Comparison of ENCODE assay signal across 1 cellular context in the genomic region with DNA sequence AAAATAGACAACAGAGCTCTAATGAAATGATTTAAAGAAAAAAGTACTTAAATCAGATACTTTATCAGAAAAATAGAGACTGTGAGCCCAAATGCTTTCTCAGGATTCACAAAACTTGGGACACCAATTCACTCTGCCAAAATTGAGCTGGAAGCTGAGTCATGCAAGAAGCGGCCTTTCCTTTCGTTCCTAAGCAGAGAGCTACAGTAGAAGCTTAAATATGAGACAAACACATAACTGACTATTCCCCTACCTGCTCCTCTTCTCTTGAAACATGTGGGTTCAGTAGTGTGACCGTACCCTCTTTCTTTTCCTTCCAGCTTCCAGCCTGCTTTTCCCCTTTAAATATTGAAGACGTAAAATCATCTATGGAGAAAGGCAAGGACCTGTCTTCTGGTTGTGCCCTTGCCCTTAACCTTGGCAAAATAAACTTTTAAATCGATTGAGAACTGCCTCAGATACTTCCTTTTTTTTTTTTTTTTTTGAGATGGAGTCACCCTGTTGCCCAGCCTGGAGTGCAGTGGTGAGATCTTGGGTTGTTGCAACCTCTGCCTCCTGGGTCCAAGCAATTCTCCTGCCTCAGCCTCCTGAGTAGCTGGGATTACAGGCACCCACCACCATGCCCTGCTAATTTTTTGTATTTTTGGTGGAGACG.
TF ChIP-seq lines count a peak whose summit lies in the region.

No MANE protein-coding gene starts in this region.

TF ChIP-seq in K562, 482 proteins besides CTCF, POLR2A, EP300 and RAD21 (continued from another document and continues in another):
- TF ChIP-seq, protein P1, sequence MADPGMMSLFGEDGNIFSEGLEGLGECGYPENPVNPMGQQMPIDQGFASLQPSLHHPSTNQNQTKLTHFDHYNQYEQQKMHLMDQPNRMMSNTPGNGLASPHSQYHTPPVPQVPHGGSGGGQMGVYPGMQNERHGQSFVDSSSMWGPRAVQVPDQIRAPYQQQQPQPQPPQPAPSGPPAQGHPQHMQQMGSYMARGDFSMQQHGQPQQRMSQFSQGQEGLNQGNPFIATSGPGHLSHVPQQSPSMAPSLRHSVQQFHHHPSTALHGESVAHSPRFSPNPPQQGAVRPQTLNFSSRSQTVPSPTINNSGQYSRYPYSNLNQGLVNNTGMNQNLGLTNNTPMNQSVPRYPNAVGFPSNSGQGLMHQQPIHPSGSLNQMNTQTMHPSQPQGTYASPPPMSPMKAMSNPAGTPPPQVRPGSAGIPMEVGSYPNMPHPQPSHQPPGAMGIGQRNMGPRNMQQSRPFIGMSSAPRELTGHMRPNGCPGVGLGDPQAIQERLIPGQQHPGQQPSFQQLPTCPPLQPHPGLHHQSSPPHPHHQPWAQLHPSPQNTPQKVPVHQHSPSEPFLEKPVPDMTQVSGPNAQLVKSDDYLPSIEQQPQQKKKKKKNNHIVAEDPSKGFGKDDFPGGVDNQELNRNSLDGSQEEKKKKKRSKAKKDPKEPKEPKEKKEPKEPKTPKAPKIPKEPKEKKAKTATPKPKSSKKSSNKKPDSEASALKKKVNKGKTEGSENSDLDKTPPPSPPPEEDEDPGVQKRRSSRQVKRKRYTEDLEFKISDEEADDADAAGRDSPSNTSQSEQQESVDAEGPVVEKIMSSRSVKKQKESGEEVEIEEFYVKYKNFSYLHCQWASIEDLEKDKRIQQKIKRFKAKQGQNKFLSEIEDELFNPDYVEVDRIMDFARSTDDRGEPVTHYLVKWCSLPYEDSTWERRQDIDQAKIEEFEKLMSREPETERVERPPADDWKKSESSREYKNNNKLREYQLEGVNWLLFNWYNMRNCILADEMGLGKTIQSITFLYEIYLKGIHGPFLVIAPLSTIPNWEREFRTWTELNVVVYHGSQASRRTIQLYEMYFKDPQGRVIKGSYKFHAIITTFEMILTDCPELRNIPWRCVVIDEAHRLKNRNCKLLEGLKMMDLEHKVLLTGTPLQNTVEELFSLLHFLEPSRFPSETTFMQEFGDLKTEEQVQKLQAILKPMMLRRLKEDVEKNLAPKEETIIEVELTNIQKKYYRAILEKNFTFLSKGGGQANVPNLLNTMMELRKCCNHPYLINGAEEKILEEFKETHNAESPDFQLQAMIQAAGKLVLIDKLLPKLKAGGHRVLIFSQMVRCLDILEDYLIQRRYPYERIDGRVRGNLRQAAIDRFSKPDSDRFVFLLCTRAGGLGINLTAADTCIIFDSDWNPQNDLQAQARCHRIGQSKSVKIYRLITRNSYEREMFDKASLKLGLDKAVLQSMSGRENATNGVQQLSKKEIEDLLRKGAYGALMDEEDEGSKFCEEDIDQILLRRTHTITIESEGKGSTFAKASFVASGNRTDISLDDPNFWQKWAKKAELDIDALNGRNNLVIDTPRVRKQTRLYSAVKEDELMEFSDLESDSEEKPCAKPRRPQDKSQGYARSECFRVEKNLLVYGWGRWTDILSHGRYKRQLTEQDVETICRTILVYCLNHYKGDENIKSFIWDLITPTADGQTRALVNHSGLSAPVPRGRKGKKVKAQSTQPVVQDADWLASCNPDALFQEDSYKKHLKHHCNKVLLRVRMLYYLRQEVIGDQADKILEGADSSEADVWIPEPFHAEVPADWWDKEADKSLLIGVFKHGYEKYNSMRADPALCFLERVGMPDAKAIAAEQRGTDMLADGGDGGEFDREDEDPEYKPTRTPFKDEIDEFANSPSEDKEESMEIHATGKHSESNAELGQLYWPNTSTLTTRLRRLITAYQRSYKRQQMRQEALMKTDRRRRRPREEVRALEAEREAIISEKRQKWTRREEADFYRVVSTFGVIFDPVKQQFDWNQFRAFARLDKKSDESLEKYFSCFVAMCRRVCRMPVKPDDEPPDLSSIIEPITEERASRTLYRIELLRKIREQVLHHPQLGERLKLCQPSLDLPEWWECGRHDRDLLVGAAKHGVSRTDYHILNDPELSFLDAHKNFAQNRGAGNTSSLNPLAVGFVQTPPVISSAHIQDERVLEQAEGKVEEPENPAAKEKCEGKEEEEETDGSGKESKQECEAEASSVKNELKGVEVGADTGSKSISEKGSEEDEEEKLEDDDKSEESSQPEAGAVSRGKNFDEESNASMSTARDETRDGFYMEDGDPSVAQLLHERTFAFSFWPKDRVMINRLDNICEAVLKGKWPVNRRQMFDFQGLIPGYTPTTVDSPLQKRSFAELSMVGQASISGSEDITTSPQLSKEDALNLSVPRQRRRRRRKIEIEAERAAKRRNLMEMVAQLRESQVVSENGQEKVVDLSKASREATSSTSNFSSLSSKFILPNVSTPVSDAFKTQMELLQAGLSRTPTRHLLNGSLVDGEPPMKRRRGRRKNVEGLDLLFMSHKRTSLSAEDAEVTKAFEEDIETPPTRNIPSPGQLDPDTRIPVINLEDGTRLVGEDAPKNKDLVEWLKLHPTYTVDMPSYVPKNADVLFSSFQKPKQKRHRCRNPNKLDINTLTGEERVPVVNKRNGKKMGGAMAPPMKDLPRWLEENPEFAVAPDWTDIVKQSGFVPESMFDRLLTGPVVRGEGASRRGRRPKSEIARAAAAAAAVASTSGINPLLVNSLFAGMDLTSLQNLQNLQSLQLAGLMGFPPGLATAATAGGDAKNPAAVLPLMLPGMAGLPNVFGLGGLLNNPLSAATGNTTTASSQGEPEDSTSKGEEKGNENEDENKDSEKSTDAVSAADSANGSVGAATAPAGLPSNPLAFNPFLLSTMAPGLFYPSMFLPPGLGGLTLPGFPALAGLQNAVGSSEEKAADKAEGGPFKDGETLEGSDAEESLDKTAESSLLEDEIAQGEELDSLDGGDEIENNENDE (IDR thresholded peaks at IDR 0.05; ENCODE audit: low read depth, low read length): no peak
- no peak for TF ChIP-seq ILK (tag; IDR thresholded peaks at IDR 0.05; ENCODE audit: borderline replicate concordance, low read depth)
- peak; percentile 66 for TF ChIP-seq ZFX (CRISPR knock-in tag; IDR thresholded peaks at IDR 0.05)
- TF ChIP-seq ESRRA (IDR thresholded peaks at IDR 0.05; ENCODE audit: borderline replicate concordance, low read depth): peak; percentile 71
- no peak for TF ChIP-seq POLR3G (IDR thresholded peaks at IDR 0.05; ENCODE audit: extremely low read depth, insufficient read length, insufficient replicate concordance)
- no peak for TF ChIP-seq ZBTB7A (IDR thresholded peaks at IDR 0.05; ENCODE audit: borderline replicate concordance, control insufficient read depth, low read depth, low read length)
- no peak for TF ChIP-seq CBX1 (IDR thresholded peaks at IDR 0.05; ENCODE audit: low read depth)
- no peak for TF ChIP-seq RBFOX2 (IDR thresholded peaks at IDR 0.05; ENCODE audit: low read depth, low read length)
- no peak for TF ChIP-seq ZNF764 (CRISPR knock-in tag; IDR thresholded peaks at IDR 0.05; ENCODE audit: low read depth)
- no peak for TF ChIP-seq ZNF12 (CRISPR knock-in tag; IDR thresholded peaks at IDR 0.05)
- TF ChIP-seq GTF2E2 (tag; IDR thresholded peaks at IDR 0.05): no peak
- TF ChIP-seq ATF1 (CRISPR knock-in tag; IDR thresholded peaks at IDR 0.05): no peak
- no peak for TF ChIP-seq ATF1 (tag; IDR thresholded peaks at IDR 0.05)
- no peak for TF ChIP-seq ZNF79 (CRISPR knock-in tag; IDR thresholded peaks at IDR 0.05; ENCODE audit: low read depth)
- TF ChIP-seq EP400 (IDR thresholded peaks at IDR 0.05): no peak
- TF ChIP-seq EWSR1 (IDR thresholded peaks at IDR 0.05; ENCODE audit: borderline replicate concordance, low read depth, partially characterized antibody): no peak
- no peak for TF ChIP-seq POLR2H (tag; IDR thresholded peaks at IDR 0.05; ENCODE audit: low read depth)
- no peak for TF ChIP-seq ZNF445 (CRISPR knock-in tag; IDR thresholded peaks at IDR 0.05; ENCODE audit: low read depth)
- no peak for TF ChIP-seq NFXL1 (CRISPR knock-in tag; IDR thresholded peaks at IDR 0.05)
- no peak for TF ChIP-seq KAT2B (IDR thresholded peaks at IDR 0.05; ENCODE audit: low read depth, low read length)
- TF ChIP-seq ZNF174 (CRISPR knock-in tag; IDR thresholded peaks at IDR 0.05): no peak
- TF ChIP-seq SOX6 (IDR thresholded peaks at IDR 0.05): no peak
- TF ChIP-seq, protein P2, sequence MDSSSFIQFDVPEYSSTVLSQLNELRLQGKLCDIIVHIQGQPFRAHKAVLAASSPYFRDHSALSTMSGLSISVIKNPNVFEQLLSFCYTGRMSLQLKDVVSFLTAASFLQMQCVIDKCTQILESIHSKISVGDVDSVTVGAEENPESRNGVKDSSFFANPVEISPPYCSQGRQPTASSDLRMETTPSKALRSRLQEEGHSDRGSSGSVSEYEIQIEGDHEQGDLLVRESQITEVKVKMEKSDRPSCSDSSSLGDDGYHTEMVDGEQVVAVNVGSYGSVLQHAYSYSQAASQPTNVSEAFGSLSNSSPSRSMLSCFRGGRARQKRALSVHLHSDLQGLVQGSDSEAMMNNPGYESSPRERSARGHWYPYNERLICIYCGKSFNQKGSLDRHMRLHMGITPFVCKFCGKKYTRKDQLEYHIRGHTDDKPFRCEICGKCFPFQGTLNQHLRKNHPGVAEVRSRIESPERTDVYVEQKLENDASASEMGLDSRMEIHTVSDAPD (CRISPR knock-in tag; IDR thresholded peaks at IDR 0.05): no peak
- TF ChIP-seq MAZ (CRISPR knock-in tag; conservative IDR thresholded peaks at IDR 0.05 in 1 of 2, IDR thresholded peaks at IDR 0.05 in 1 of 2): no peak
- TF ChIP-seq, protein P3, sequence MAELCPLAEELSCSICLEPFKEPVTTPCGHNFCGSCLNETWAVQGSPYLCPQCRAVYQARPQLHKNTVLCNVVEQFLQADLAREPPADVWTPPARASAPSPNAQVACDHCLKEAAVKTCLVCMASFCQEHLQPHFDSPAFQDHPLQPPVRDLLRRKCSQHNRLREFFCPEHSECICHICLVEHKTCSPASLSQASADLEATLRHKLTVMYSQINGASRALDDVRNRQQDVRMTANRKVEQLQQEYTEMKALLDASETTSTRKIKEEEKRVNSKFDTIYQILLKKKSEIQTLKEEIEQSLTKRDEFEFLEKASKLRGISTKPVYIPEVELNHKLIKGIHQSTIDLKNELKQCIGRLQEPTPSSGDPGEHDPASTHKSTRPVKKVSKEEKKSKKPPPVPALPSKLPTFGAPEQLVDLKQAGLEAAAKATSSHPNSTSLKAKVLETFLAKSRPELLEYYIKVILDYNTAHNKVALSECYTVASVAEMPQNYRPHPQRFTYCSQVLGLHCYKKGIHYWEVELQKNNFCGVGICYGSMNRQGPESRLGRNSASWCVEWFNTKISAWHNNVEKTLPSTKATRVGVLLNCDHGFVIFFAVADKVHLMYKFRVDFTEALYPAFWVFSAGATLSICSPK (IDR thresholded peaks at IDR 0.05; ENCODE audit: borderline replicate concordance): no peak
- no peak for TF ChIP-seq BRF1 (IDR thresholded peaks at IDR 0.05; ENCODE audit: borderline replicate concordance, extremely low read depth, insufficient read length)
- TF ChIP-seq NFIX (CRISPR knock-in tag; IDR thresholded peaks at IDR 0.05; ENCODE audit: low read depth): no peak
- TF ChIP-seq ARID1B (IDR thresholded peaks at IDR 0.05): no peak
- TF ChIP-seq ZNF253 (CRISPR knock-in tag; conservative IDR thresholded peaks at IDR 0.05): no peak
- TF ChIP-seq, protein P4, sequence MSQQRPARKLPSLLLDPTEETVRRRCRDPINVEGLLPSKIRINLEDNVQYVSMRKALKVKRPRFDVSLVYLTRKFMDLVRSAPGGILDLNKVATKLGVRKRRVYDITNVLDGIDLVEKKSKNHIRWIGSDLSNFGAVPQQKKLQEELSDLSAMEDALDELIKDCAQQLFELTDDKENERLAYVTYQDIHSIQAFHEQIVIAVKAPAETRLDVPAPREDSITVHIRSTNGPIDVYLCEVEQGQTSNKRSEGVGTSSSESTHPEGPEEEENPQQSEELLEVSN (IDR thresholded peaks at IDR 0.05; ENCODE audit: borderline replicate concordance in 1 of 2, extremely low read depth in 1 of 2, insufficient read depth in 1 of 2, insufficient read length in 1 of 2, low read depth in 1 of 2, low read length in 1 of 2, poor library complexity in 1 of 2, severe bottlenecking in 1 of 2): no peak
- no peak for TF ChIP-seq ZNF583 (CRISPR knock-in tag; IDR thresholded peaks at IDR 0.05)
- TF ChIP-seq LARP7 (IDR thresholded peaks at IDR 0.05): no peak
- TF ChIP-seq, protein P5, sequence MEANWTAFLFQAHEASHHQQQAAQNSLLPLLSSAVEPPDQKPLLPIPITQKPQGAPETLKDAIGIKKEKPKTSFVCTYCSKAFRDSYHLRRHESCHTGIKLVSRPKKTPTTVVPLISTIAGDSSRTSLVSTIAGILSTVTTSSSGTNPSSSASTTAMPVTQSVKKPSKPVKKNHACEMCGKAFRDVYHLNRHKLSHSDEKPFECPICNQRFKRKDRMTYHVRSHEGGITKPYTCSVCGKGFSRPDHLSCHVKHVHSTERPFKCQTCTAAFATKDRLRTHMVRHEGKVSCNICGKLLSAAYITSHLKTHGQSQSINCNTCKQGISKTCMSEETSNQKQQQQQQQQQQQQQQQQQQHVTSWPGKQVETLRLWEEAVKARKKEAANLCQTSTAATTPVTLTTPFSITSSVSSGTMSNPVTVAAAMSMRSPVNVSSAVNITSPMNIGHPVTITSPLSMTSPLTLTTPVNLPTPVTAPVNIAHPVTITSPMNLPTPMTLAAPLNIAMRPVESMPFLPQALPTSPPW (CRISPR knock-in tag; IDR thresholded peaks at IDR 0.05): no peak
- TF ChIP-seq, protein P6, sequence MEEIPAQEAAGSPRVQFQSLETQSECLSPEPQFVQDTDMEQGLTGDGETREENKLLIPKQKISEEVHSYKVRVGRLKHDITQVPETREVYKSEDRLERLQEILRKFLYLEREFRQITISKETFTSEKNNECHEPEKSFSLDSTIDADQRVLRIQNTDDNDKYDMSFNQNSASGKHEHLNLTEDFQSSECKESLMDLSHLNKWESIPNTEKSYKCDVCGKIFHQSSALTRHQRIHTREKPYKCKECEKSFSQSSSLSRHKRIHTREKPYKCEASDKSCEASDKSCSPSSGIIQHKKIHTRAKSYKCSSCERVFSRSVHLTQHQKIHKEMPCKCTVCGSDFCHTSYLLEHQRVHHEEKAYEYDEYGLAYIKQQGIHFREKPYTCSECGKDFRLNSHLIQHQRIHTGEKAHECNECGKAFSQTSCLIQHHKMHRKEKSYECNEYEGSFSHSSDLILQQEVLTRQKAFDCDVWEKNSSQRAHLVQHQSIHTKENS (CRISPR knock-in tag; IDR thresholded peaks at IDR 0.05): no peak
- TF ChIP-seq, protein P7, sequence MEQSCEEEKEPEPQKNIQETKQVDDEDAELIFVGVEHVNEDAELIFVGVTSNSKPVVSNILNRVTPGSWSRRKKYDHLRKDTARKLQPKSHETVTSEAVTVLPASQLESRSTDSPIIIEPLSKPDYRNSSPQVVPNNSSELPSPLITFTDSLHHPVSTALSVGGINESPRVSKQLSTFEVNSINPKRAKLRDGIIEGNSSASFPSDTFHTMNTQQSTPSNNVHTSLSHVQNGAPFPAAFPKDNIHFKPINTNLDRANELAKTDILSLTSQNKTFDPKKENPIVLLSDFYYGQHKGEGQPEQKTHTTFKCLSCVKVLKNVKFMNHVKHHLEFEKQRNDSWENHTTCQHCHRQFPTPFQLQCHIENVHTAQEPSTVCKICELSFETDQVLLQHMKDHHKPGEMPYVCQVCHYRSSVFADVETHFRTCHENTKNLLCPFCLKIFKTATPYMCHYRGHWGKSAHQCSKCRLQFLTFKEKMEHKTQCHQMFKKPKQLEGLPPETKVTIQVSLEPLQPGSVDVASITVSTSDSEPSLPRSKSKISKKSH (CRISPR knock-in tag; IDR thresholded peaks at IDR 0.05): no peak
- no peak for TF ChIP-seq ZNF77 (CRISPR knock-in tag; IDR thresholded peaks at IDR 0.05)
